In genomic region chr2:469521-469920, GRCh38 we compare ENCODE assay signal across 16 cellular contexts.
DNase-seq lines count a peak whose midpoint lies in the region; ATAC-seq and TF ChIP-seq lines count a peak whose summit lies in the region.
"Had no signal": no experiment of that assay in that cellular context is flagged by ENCODE, and none has a peak within 500 bp of the region (broad histone marks: within the 10 kb centered on the region; RNA-seq: fewer than 3 reads in every experiment).

No MANE protein-coding gene starts in this region.

- no peaks in the 10 kb centered on the region for H3K4me1 ChIP-seq in mucosa of descending colon (ENCODE audit: low read depth)
- H3K4me1 ChIP-seq: A549 had no signal

- no peaks in the 10 kb centered on the region for H3K4me1 Mint-ChIP-seq in progenitor cell of endocrine pancreas (ENCODE audit: low read depth)
- H3K4me1 Mint-ChIP-seq in stimulated activated naive CD8-positive, alpha-beta T cell treated with anti-CD3 and anti-CD28 coated beads, Interleukin-15, amount 100 ng/mL, for 72 hours, result peaks cover 9% of the 10 kb centered on the region
- peaks cover 10% of the 10 kb centered on the region for H3K4me1 Mint-ChIP-seq in activated T-cell treated with anti-CD3 and anti-CD28 coated beads, Interleukin-2, amount 50 U/mL, for 4 hours (ENCODE audit: low read depth)
- H3K4me1 Mint-ChIP-seq: CD14-positive monocyte had no signal

- no peaks in the 10 kb centered on the region for H3K36me3 Mint-ChIP-seq in progenitor cell of endocrine pancreas (ENCODE audit: insufficient read depth)
- peaks cover 3% of the 10 kb centered on the region for H3K36me3 Mint-ChIP-seq in activated T-cell treated with anti-CD3 and anti-CD28 coated beads, Interleukin-2, amount 50 U/mL, for 4 hours (ENCODE audit: insufficient read depth)
- H3K36me3 Mint-ChIP-seq: CD4-positive, alpha-beta memory T cell had no signal

- H3K27me3 Mint-ChIP-seq in progenitor cell of endocrine pancreas, result peaks cover 33% of the 10 kb centered on the region
- H3K27me3 Mint-ChIP-seq in stimulated activated naive CD8-positive, alpha-beta T cell treated with anti-CD3 and anti-CD28 coated beads, Interleukin-15, amount 100 ng/mL, for 72 hours, result peaks cover 51% of the 10 kb centered on the region
- peaks cover 42% of the 10 kb centered on the region for H3K27me3 Mint-ChIP-seq in activated T-cell treated with anti-CD3 and anti-CD28 coated beads, Interleukin-2, amount 50 U/mL, for 4 hours (ENCODE audit: low read depth)

- no peak overlapping the region for H3K4me3 ChIP-seq in mucosa of descending colon
- H3K4me3 ChIP-seq: A549 had no signal

- H3K9me3 ChIP-seq in mucosa of descending colon, result no peaks in the 10 kb centered on the region

- H3K27ac Mint-ChIP-seq in progenitor cell of endocrine pancreas, result peak overlapping the region; percentile 49
- no peak overlapping the region for H3K27ac Mint-ChIP-seq in stimulated activated naive CD8-positive, alpha-beta T cell treated with anti-CD3 and anti-CD28 coated beads, Interleukin-15, amount 100 ng/mL, for 72 hours
- H3K27ac Mint-ChIP-seq: CD14-positive monocyte; CD4-positive, alpha-beta memory T cell; H9 had no signal

- intact Hi-C loops in mucosa of descending colon (cut with DNase I, micrococcal nuclease), result no loop called here

- no peaks in the 10 kb centered on the region for H3K36me3 ChIP-seq in mucosa of descending colon (ENCODE audit: low read depth)

- peaks cover 10% of the 10 kb centered on the region for H3K9me3 Mint-ChIP-seq in progenitor cell of endocrine pancreas (ENCODE audit: low read depth)
- peaks cover 8 to 9% of the 10 kb centered on the region in 2 donors for H3K9me3 Mint-ChIP-seq in stimulated activated naive CD8-positive, alpha-beta T cell treated with anti-CD3 and anti-CD28 coated beads, Interleukin-15, amount 100 ng/mL, for 72 hours
- peaks cover 14% of the 10 kb centered on the region for H3K9me3 Mint-ChIP-seq in activated T-cell treated with anti-CD3 and anti-CD28 coated beads, Interleukin-2, amount 50 U/mL, for 4 hours

- no peak overlapping the region for H3K4me3 Mint-ChIP-seq in progenitor cell of endocrine pancreas (ENCODE audit: low read depth)
- no peak overlapping the region for H3K4me3 Mint-ChIP-seq in stimulated activated naive CD8-positive, alpha-beta T cell treated with anti-CD3 and anti-CD28 coated beads, Interleukin-15, amount 100 ng/mL, for 72 hours
- no peak overlapping the region for H3K4me3 Mint-ChIP-seq in activated T-cell treated with anti-CD3 and anti-CD28 coated beads, Interleukin-2, amount 50 U/mL, for 4 hours
- H3K4me3 Mint-ChIP-seq: CD4-positive, alpha-beta memory T cell; H9 had no signal

- ATAC-seq in mucosa of descending colon, result peak; percentile 65
- no peak for ATAC-seq in stimulated activated naive CD8-positive, alpha-beta T cell treated with anti-CD3 and anti-CD28 coated beads, Interleukin-15, amount 100 ng/mL, for 72 hours
- ATAC-seq in activated T-cell treated with anti-CD3 and anti-CD28 coated beads, Interleukin-2, amount 50 U/mL, for 4 hours, result no peak
- ATAC-seq: A549 had no signal

- no peak for DNase-seq in mucosa of descending colon
- DNase-seq in progenitor cell of endocrine pancreas (ENCODE audit: low spot score, unreplicated experiment), result no peak
- DNase-seq in midbrain (lab: John Stamatoyannopoulos, UW), result no peak
- DNase-seq in stimulated activated naive CD8-positive, alpha-beta T cell treated with anti-CD3 and anti-CD28 coated beads, Interleukin-15, amount 100 ng/mL, for 72 hours, result no peak
- no peak for DNase-seq in activated T-cell treated with anti-CD3 and anti-CD28 coated beads, Interleukin-2, amount 50 U/mL, for 4 hours
- DNase-seq: AML-193; CD4-positive, alpha-beta memory T cell; DMS153; DMS79; GF-D8; H9 had no signal

- TF ChIP-seq CTCF in C4-2B (conservative IDR thresholded peaks at IDR 0.05) (no peak), VCaP (conservative IDR thresholded peaks at IDR 0.05) (no peak), mucosa of descending colon (IDR thresholded peaks at IDR 0.05) (no peak), progenitor cell of endocrine pancreas (IDR thresholded peaks at IDR 0.05; ENCODE audit: unreplicated experiment) (no peak)

- peak overlapping the region; percentile 33; the same call in 1 of the 2 replicates for H3K27ac ChIP-seq in C4-2B
- H3K27ac ChIP-seq in VCaP, result peak overlapping the region; percentile 80
- H3K27ac ChIP-seq: 22Rv1, A549 had no signal
